22 cellular contexts compared by ENCODE assay signal in genomic region chr15:94843060-94843459, GRCh38.
DNase-seq lines count a peak whose midpoint lies in the region; ATAC-seq, FAIRE-seq and TF ChIP-seq lines count a peak whose summit lies in the region.
"Had no signal": no experiment of that assay in that cellular context is flagged by ENCODE, and none has a peak within 500 bp of the region (broad histone marks: within the 10 kb centered on the region; RNA-seq: fewer than 3 reads in every experiment).

No MANE protein-coding gene starts in this region.

- POLR2A ChIA-PET in Caco-2 (lab: Charles Lee) (no interaction called here), K562 (lab: Yijun Ruan, JAX) (interaction anchor here (0.6 kb wide), 1 partner anchor 12 kb away, joined by 3 read pairs; no protein-coding TSS in a partner anchor), endothelial cell of umbilical vein (lab: Charles Lee) (no interaction called here), WTC11 (lab: Charles Lee) (interaction anchor here (0.7 kb wide), 1 partner anchor 1318 kb away, joined by 5 read pairs; no protein-coding TSS in a partner anchor)

- no peak for TF ChIP-seq RAD21 in K562 (CRISPR knock-in tag; conservative IDR thresholded peaks at IDR 0.05 in 1 of 2, IDR thresholded peaks at IDR 0.05 in 1 of 2)

- no peak overlapping the region for H3K4me2 ChIP-seq in K562 (ENCODE audit: insufficient read depth, low read length)
- no peak overlapping the region for H3K4me2 ChIP-seq in endothelial cell of umbilical vein (ENCODE audit: insufficient read depth, low read length)
- no peak overlapping the region for H3K4me2 ChIP-seq in GM23248 (ENCODE audit: unreplicated experiment)
- H3K4me2 ChIP-seq: BLaER1, GM23338 had no signal

- H3K4me1 Mint-ChIP-seq in Caco-2 (ENCODE audit: low read depth, unreplicated experiment) (peaks cover 6% of the 10 kb centered on the region), WTC11 (peaks cover 21% of the 10 kb centered on the region)

- H3K27ac ChIP-seq in K562 (ENCODE audit: extremely low read depth, low read depth, low read length) (no peak overlapping the region), endothelial cell of umbilical vein (ENCODE audit: insufficient read depth, low read depth, low read length) (peak overlapping the region; percentile 100), thoracic aorta (peak overlapping the region; percentile 89), GM23248 (no peak overlapping the region)
- H3K27ac ChIP-seq: BLaER1, HL-60 had no signal

- H3K79me2 ChIP-seq in K562 (ENCODE audit: control insufficient read depth, insufficient read depth, low read length) (no peaks in the 10 kb centered on the region), endothelial cell of umbilical vein (ENCODE audit: control insufficient read depth, insufficient read depth, low read length) (no peaks in the 10 kb centered on the region), GM23248 (ENCODE audit: insufficient read depth) (no peaks in the 10 kb centered on the region)

- peak overlapping the region; percentile 56 for H3K27ac Mint-ChIP-seq in Caco-2 (ENCODE audit: unreplicated experiment)
- no peak overlapping the region for H3K27ac Mint-ChIP-seq in WTC11
- H3K27ac Mint-ChIP-seq: CD8-positive, alpha-beta T cell; GM23338 had no signal

- in situ Hi-C loops in K562 (cut with MboI) = no loop called here
- in situ Hi-C loops in GM23248 (cut with MboI) = no loop called here

- TF ChIP-seq CTCF in Caco-2 (IDR thresholded peaks at IDR 0.05; ENCODE audit: insufficient read depth in 1 of 2, low read depth in 1 of 2, low read length in 1 of 2, severe bottlenecking in 1 of 2, unreplicated experiment in 1 of 2) = no peak
- no peak for TF ChIP-seq CTCF in K562 (IDR thresholded peaks at IDR 0.05 in 2 of 3, conservative IDR thresholded peaks at IDR 0.05 in 1 of 3; ENCODE audit: insufficient read depth in 2 of 3, low read depth in 1 of 3, low read length in 3 of 3)
- no peak for TF ChIP-seq CTCF in endothelial cell of umbilical vein (IDR thresholded peaks at IDR 0.05; ENCODE audit: extremely low read depth in 1 of 2, insufficient read depth in 1 of 2, low read depth in 1 of 2, low read length in 2 of 2)
- TF ChIP-seq CTCF in thoracic aorta (IDR thresholded peaks at IDR 0.05) = no peak
- no peak for TF ChIP-seq CTCF in WTC11 (IDR thresholded peaks at IDR 0.05)

- H3K9ac ChIP-seq in K562 (ENCODE audit: insufficient read depth in 1 of 2, low read depth in 2 of 2, low read length in 2 of 2) (no peak overlapping the region), endothelial cell of umbilical vein (replicated peaks; ENCODE audit: extremely low read depth, insufficient read depth, low read length) (no peak overlapping the region), GM23248 (no peak overlapping the region)
- H3K9ac ChIP-seq: BLaER1 had no signal

- BruUV-seq in Caco-2 (replicated peaks; lab: Mats Ljungman, UMichigan) (no TSS peak), K562 (replicated peaks; lab: Mats Ljungman, UMichigan) (no TSS peak), endothelial cell of umbilical vein (replicated peaks; lab: Mats Ljungman, UMichigan) (no TSS peak)

- intact Hi-C loops in Caco-2 (cut with micrococcal nuclease; ENCODE audit: unreplicated experiment) = no loop called here
- intact Hi-C loops in K562 (cut with micrococcal nuclease) = no loop called here
- intact Hi-C loops in endothelial cell of umbilical vein (cut with micrococcal nuclease) = loop anchor here (5.0 to 10.0 kb wide), 3 partner anchors 612 to 1322 kb away; no protein-coding TSS in a partner anchor

- H2AFZ ChIP-seq in K562 (ENCODE audit: low read depth, low read length) (0 out of 2 replicates have a peak overlapping the region, but pooled peaks have one; percentile 87), endothelial cell of umbilical vein (ENCODE audit: low read depth, low read length) (no peak overlapping the region), GM23248 (no peak overlapping the region)
- H2AFZ ChIP-seq: GM23338 had no signal

- TF ChIP-seq POLR2A in K562 (conservative IDR thresholded peaks at IDR 0.05) = no peak
- no peak for TF ChIP-seq POLR2A in endothelial cell of umbilical vein (IDR thresholded peaks at IDR 0.05; ENCODE audit: low read depth, low read length)

- H3K4me3 ChIP-seq in Caco-2 (ENCODE audit: low read depth, low read length) (no peak overlapping the region), K562 (no peak overlapping the region), endothelial cell of umbilical vein (replicated peaks in 1 of 3; ENCODE audit: insufficient read depth in 1 of 3, low read depth in 1 of 3, low read length in 3 of 3) (no peak overlapping the region), thoracic aorta (no peak overlapping the region), GM23248 (no peak overlapping the region)
- H3K4me3 ChIP-seq: BLaER1, GM23338 had no signal

- H3K36me3 ChIP-seq in Caco-2 (ENCODE audit: control insufficient read depth, insufficient read depth, low read length) = no peaks in the 10 kb centered on the region
- H3K36me3 ChIP-seq in K562 (ENCODE audit: control insufficient read depth, insufficient read depth, low read length) = no peaks in the 10 kb centered on the region
- H3K36me3 ChIP-seq in endothelial cell of umbilical vein (ENCODE audit: control insufficient read depth in 2 of 2, extremely low read depth in 1 of 2, insufficient read depth in 2 of 2, low read length in 2 of 2) = no peaks in the 10 kb centered on the region
- no peaks in the 10 kb centered on the region for H3K36me3 ChIP-seq in thoracic aorta
- no peaks in the 10 kb centered on the region for H3K36me3 ChIP-seq in GM23248 (ENCODE audit: low read depth)
- H3K36me3 ChIP-seq: BLaER1 had no signal

- ATAC-seq in K562 (no peak), thoracic aorta (ENCODE audit: insufficient number of reproducible peaks, low FRiP score, low read depth) (no peak), WTC11 (no peak)
- ATAC-seq: CD8-positive, alpha-beta T cell; GM23338 had no signal

- TF ChIP-seq EP300 in K562 (IDR thresholded peaks at IDR 0.05; ENCODE audit: low read length) = no peak

- H3K4me3 Mint-ChIP-seq in Caco-2 (ENCODE audit: unreplicated experiment) (no peak overlapping the region), WTC11 (no peak overlapping the region)
- H3K4me3 Mint-ChIP-seq: CD8-positive, alpha-beta T cell; GM23338 had no signal

- CTCF ChIA-PET in Caco-2 (lab: Charles Lee) (interaction anchor here (0.7 kb wide), 1 partner anchor 379 kb away, joined by 3 read pairs; no protein-coding TSS in a partner anchor), K562 (lab: Yijun Ruan, JAX; ENCODE audit: low intra/inter-chr PET ratio) (no interaction called here), endothelial cell of umbilical vein (lab: Charles Lee) (interaction anchor here (1.5 to 5.7 kb wide), 3 partner anchors 51 to 172 kb away, joined by 4 to 92 read pairs (median 13); no protein-coding TSS in a partner anchor), WTC11 (lab: Charles Lee) (no interaction called here)

- H3K36me3 Mint-ChIP-seq in Caco-2 (ENCODE audit: insufficient read depth, unreplicated experiment) (peaks cover 6% of the 10 kb centered on the region), WTC11 (peaks cover 22% of the 10 kb centered on the region)
- H3K36me3 Mint-ChIP-seq: CD8-positive, alpha-beta T cell had no signal

- no peaks in the 10 kb centered on the region for H4K20me1 ChIP-seq in K562 (replicated peaks; ENCODE audit: control insufficient read depth, insufficient read depth, low read length)
- no peaks in the 10 kb centered on the region for H4K20me1 ChIP-seq in endothelial cell of umbilical vein (replicated peaks; ENCODE audit: control insufficient read depth, extremely low read depth, insufficient read depth, low read length)
- no peaks in the 10 kb centered on the region for H4K20me1 ChIP-seq in GM23248 (ENCODE audit: insufficient read depth)
- H4K20me1 ChIP-seq: BLaER1 had no signal

- H3K9me3 Mint-ChIP-seq in Caco-2 (ENCODE audit: unreplicated experiment) (peaks cover 21% of the 10 kb centered on the region), WTC11 (peaks cover 27% of the 10 kb centered on the region)

- H3K27me3 Mint-ChIP-seq in Caco-2 (ENCODE audit: insufficient read depth, unreplicated experiment) (no peaks in the 10 kb centered on the region), WTC11 (ENCODE audit: low read depth) (peaks cover 12% of the 10 kb centered on the region)

- H3K27me3 ChIP-seq in Caco-2 (replicated peaks; ENCODE audit: control insufficient read depth, insufficient read depth, low read length) = no peaks in the 10 kb centered on the region
- H3K27me3 ChIP-seq in K562 (ENCODE audit: control insufficient read depth in 2 of 2, insufficient read depth in 2 of 2, low read length in 2 of 2) = no peaks in the 10 kb centered on the region
- H3K27me3 ChIP-seq in endothelial cell of umbilical vein (ENCODE audit: control insufficient read depth in 2 of 2, insufficient read depth in 2 of 2, low read length in 2 of 2) = no peaks in the 10 kb centered on the region
- no peaks in the 10 kb centered on the region for H3K27me3 ChIP-seq in thoracic aorta (replicated peaks; ENCODE audit: insufficient read depth)
- H3K27me3 ChIP-seq in GM23248 (replicated peaks; ENCODE audit: insufficient read depth) = no peaks in the 10 kb centered on the region; the same call in 1 of the 2 replicates
- H3K27me3 ChIP-seq: BLaER1 had no signal

- H3F3A ChIP-seq in GM23248 (ENCODE audit: insufficient read depth) = no peaks in the 10 kb centered on the region

- H3K9me1 ChIP-seq in K562 (ENCODE audit: control insufficient read depth, insufficient read depth, low read length) = no peaks in the 10 kb centered on the region
- no peaks in the 10 kb centered on the region for H3K9me1 ChIP-seq in endothelial cell of umbilical vein (replicated peaks; ENCODE audit: control insufficient read depth, extremely low read depth, insufficient read depth, low read length)

- no peaks in the 10 kb centered on the region for H3K9me2 ChIP-seq in GM23248 (ENCODE audit: insufficient read depth)

- peaks cover 17% of the 10 kb centered on the region for H3K9me3 ChIP-seq in Caco-2
- peaks cover 8% of the 10 kb centered on the region for H3K9me3 ChIP-seq in K562 (replicated peaks; ENCODE audit: control insufficient read depth, insufficient read depth, low read depth, low read length)
- no peaks in the 10 kb centered on the region for H3K9me3 ChIP-seq in endothelial cell of umbilical vein (replicated peaks; ENCODE audit: control insufficient read depth, insufficient read depth, low read length)
- no peaks in the 10 kb centered on the region for H3K9me3 ChIP-seq in thoracic aorta
- H3K9me3 ChIP-seq in GM23248 (ENCODE audit: low read depth) = no peaks in the 10 kb centered on the region

- no peak for DNase-seq in Caco-2
- no peak for DNase-seq in K562 (ENCODE audit: extremely low read depth in 1 of 4, low spot score in 3 of 4)
- no peak for DNase-seq in endothelial cell of umbilical vein (ENCODE audit: low read depth, low spot score)
- DNase-seq in thoracic aorta (ENCODE audit: low spot score) = no peak
- no peak for DNase-seq in GDM1 (lab: John Stamatoyannopoulos, UW)
- no peak for DNase-seq in GM23248
- no peak for DNase-seq in WTC11 (ENCODE audit: low spot score)
- no peak for DNase-seq in activated effector memory CD4-positive, alpha-beta T cell treated with Interleukin-2 at 50 U/mL for 16 hours
- DNase-seq: 8988T; CD8-positive, alpha-beta T cell; DMS 273 treated with DMSO at 0.1 percent for 48 hours; DMS53; DND-41; EL; HCEC 1CT; IMR-90 had no signal

- H3K4me1 ChIP-seq in Caco-2 (peaks cover 10% of the 10 kb centered on the region; the same call in 1 of the 2 replicates), K562 (replicated peaks in 1 of 2; ENCODE audit: control insufficient read depth in 2 of 2, insufficient read depth in 2 of 2, low read length in 2 of 2) (peaks cover 11 to 20% of the 10 kb centered on the region in 2 experiments; a peak in 3 of 5 replicates), endothelial cell of umbilical vein (ENCODE audit: control insufficient read depth, extremely low read depth, insufficient read depth, low read length) (peaks cover 67% of the 10 kb centered on the region), thoracic aorta (ENCODE audit: control insufficient read depth in 1 of 2, low read depth in 2 of 2) (peaks cover 36 to 40% of the 10 kb centered on the region in 2 donors), GM23248 (ENCODE audit: insufficient read depth) (no peaks in the 10 kb centered on the region)

- FAIRE-seq in K562 (lab: Jason Lieb, UNC) (no peak), endothelial cell of umbilical vein (lab: Jason Lieb, UNC) (no peak)
- FAIRE-seq: GM12891, GM19239, H54 had no signal

- dilution Hi-C loops in endothelial cell of umbilical vein (cut with MboI; ENCODE audit: extremely low pct_ligation_motif_present, low sequenced_read_pairs) = no loop called here

Comparison
In these comparisons a context has a peak if more than half of its experiments do, and no peak if none do; other contexts are left out.
1. H3K27ac ChIP-seq: peak in endothelial cell of umbilical vein (single experiment) and thoracic aorta (2 of 2); none in K562 (single experiment) and GM23248 (single experiment).
2. CTCF ChIA-PET loops: an anchor here in Caco-2 (0.7 kb wide) and endothelial cell of umbilical vein (1.5 to 5.7 kb wide); none called in K562 and WTC11.
3. POLR2A ChIA-PET loops: an anchor here in K562 (0.6 kb wide) and WTC11 (0.7 kb wide); none called in Caco-2 and endothelial cell of umbilical vein.